In genomic region chr17:69733171-69734014, GRCh38 we compare ENCODE assay signal across 9 cellular contexts.
DNase-seq lines count a peak whose midpoint lies in the region; TF ChIP-seq lines count a peak whose summit lies in the region.
"Had no signal": no experiment of that assay in that cellular context is flagged by ENCODE, and none has a peak within 500 bp of the region (broad histone marks: within the 10 kb centered on the region; RNA-seq: fewer than 3 reads in every experiment).

No MANE protein-coding gene starts in this region.

- H3K27me3 Mint-ChIP-seq in osteocyte (ENCODE audit: unreplicated experiment), result peaks cover 2% of the 10 kb centered on the region

- H3K4me3 Mint-ChIP-seq in osteocyte (ENCODE audit: unreplicated experiment), result no peak overlapping the region

- H3K4me3 ChIP-seq in fibroblast of pulmonary artery (replicated peaks; ENCODE audit: low read depth, low read length) (no peak overlapping the region), skeletal muscle cell (ENCODE audit: low read depth, low read length) (no peak overlapping the region)

- H3K36me3 Mint-ChIP-seq in osteocyte (ENCODE audit: unreplicated experiment), result no peaks in the 10 kb centered on the region

- H3K27ac Mint-ChIP-seq in osteocyte (ENCODE audit: unreplicated experiment), result no peak overlapping the region

- no peak for TF ChIP-seq CTCF in fibroblast of pulmonary artery (IDR thresholded peaks at IDR 0.05; ENCODE audit: low read length, missing control alignments)
- TF ChIP-seq CTCF in osteocyte (IDR thresholded peaks at IDR 0.05), result no peak

- H3K9me3 Mint-ChIP-seq in osteocyte (ENCODE audit: unreplicated experiment), result peaks cover 7% of the 10 kb centered on the region

- no peaks in the 10 kb centered on the region for H3K4me1 Mint-ChIP-seq in osteocyte (ENCODE audit: unreplicated experiment)

- DNase-seq in H4 (ENCODE audit: low spot score), result peak; percentile 96
- peak; percentile 75 for DNase-seq in RPMI7951 (ENCODE audit: low read depth)
- peak; percentile 46 for DNase-seq in fibroblast of pulmonary artery (ENCODE audit: low read depth)
- peak; percentile 67 for DNase-seq in skeletal muscle cell (ENCODE audit: low read depth)
- no peak for DNase-seq in NCI-H526 treated with DMSO at 0.1 percent for 48 hours (lab: John Stamatoyannopoulos, UW)
- no peak for DNase-seq in NCI-H2107 (lab: John Stamatoyannopoulos, UW)
- DNase-seq in ecto neural progenitor cell (ENCODE audit: low spot score), result no peak
- DNase-seq in osteocyte (ENCODE audit: extremely low spot score, unreplicated experiment), result no peak
- DNase-seq: activated effector memory CD4-positive, alpha-beta T cell treated with anti-CD3 and anti-CD28 coated beads, Interleukin-2, amount 50 U/mL, for 16 hours had no signal

Comparison
In these comparisons a context has a peak if more than half of its experiments do, and no peak if none do; other contexts are left out.
1. DNase-seq: peak in H4 (single experiment), RPMI7951 (single experiment), fibroblast of pulmonary artery (single experiment) and skeletal muscle cell (single experiment); none in NCI-H526 treated with DMSO at 0.1 percent for 48 hours (single experiment), NCI-H2107 (single experiment), ecto neural progenitor cell (single experiment) and osteocyte (single experiment).